ENCODE assay signal across 1 cellular context in genomic region chr19:11767633-11768133, GRCh38.
TF ChIP-seq lines count a peak whose summit lies in the region.

No MANE protein-coding gene starts in this region.

TF ChIP-seq in H1, 55 proteins besides CTCF, POLR2A, EP300 and RAD21:
- TF ChIP-seq MAFK (IDR thresholded peaks at IDR 0.05; ENCODE audit: low read depth, low read length) (no peak), E2F6 (IDR thresholded peaks at IDR 0.05) (no peak), CHD1 (IDR thresholded peaks at IDR 0.05; ENCODE audit: low read depth, low read length) (no peak), RFX5 (IDR thresholded peaks at IDR 0.05; ENCODE audit: borderline replicate concordance, low read depth, low read length) (no peak), ASH2L (IDR thresholded peaks at IDR 0.05; ENCODE audit: low read length) (no peak), BACH1 (IDR thresholded peaks at IDR 0.05; ENCODE audit: low read length) (no peak), POLR2AphosphoS5 (IDR thresholded peaks at IDR 0.05; ENCODE audit: low read depth, low read length) (no peak), SRF (IDR thresholded peaks at IDR 0.05; ENCODE audit: low read depth, low read length) (no peak)
